8 cellular contexts compared by ENCODE assay signal in genomic region chr7:101817031-101817929, GRCh38. TPM values are rescaled to one million over a fixed set of nuclear protein-coding genes. Genes with fewer than 3 reads are reported as not detected.
DNase-seq lines count a peak whose midpoint lies in the region; ATAC-seq, FAIRE-seq and TF ChIP-seq lines count a peak whose summit lies in the region.

CUX1 (plus strand) TSS chr7:101817626; CDS start chr7:101817640, 14 bp downstream.

- no peaks in the 10 kb centered on the region for H3K27me3 ChIP-seq in ACC112 (ENCODE audit: insufficient read depth, low read length)
- no peaks in the 10 kb centered on the region for H3K27me3 ChIP-seq in brain microvascular endothelial cell (replicated peaks)

- TF ChIP-seq CTCF in brain microvascular endothelial cell (IDR thresholded peaks at IDR 0.05; ENCODE audit: low read depth, low read length, missing control alignments) (no peak), kidney (IDR thresholded peaks at IDR 0.05; ENCODE audit: borderline replicate concordance, extremely low read depth, insufficient read depth) (no peak)

- H3K4me3 ChIP-seq in ACC112 (ENCODE audit: low read depth, low read length): peak within 1 kb of the TSS; percentile 85
- peak within 1 kb of the TSS; percentile 58 for H3K4me3 ChIP-seq in brain microvascular endothelial cell (ENCODE audit: low read depth, low read length)
- H3K4me3 ChIP-seq in kidney (ENCODE audit: low read length in 2 of 2): peak within 1 kb of the TSS; percentile 33 to 66

- H3K27ac ChIP-seq in ACC112 (ENCODE audit: low read depth, low read length): no peak within 1 kb of the TSS
- H3K27ac ChIP-seq in brain microvascular endothelial cell: peak within 1 kb of the TSS; percentile 14
- H3K27ac ChIP-seq in kidney (ENCODE audit: low read depth in 2 of 2, low read length in 2 of 2): peak within 1 kb of the TSS in 1 of 2 donors; percentile 32

- DNase-seq in H4 (ENCODE audit: low spot score) (no peak), SK-MEL-5 (ENCODE audit: low read depth, low spot score) (no peak), brain microvascular endothelial cell (no peak), kidney (peak; percentile 79), NCI-H2029 treated with DMSO at 0.1 percent for 48 hours (lab: John Stamatoyannopoulos, UW) (no peak)
- peak; percentile 13 for DNase-seq in stimulated activated CD4-positive, alpha-beta T cell treated with anti-CD3 and anti-CD28 coated beads, Interleukin-1b, Interleukin-23, amount 100 ng/mL, for 48 hours

- intact Hi-C loops in kidney (cut with DNase I): no loop called here

- no peaks in the 10 kb centered on the region for H3K9me3 ChIP-seq in kidney (ENCODE audit: control insufficient read depth in 1 of 2, low read length in 2 of 2)

- no peak for FAIRE-seq in kidney (lab: Jason Lieb, UNC)

- in situ Hi-C loops in SK-MEL-5 (cut with HindIII; ENCODE audit: low pct_unique_long_range_greater_than_20kb, low sequenced_read_pairs): no loop called here
- in situ Hi-C loops in brain microvascular endothelial cell (cut with HindIII; ENCODE audit: low pct_ligation_motif_present, low sequenced_read_pairs): no loop called here

- H3K9ac ChIP-seq in kidney (ENCODE audit: low read length in 2 of 2): peak within 1 kb of the TSS in 1 of 2 donors; percentile 51

- H3K4me1 ChIP-seq in ACC112 (ENCODE audit: control insufficient read depth, insufficient read depth, low read length, unreplicated experiment): peaks cover 10% of the 10 kb centered on the region
- peaks cover 7 to 15% of the 10 kb centered on the region in 2 donors for H3K4me1 ChIP-seq in kidney (ENCODE audit: control insufficient read depth in 1 of 2, insufficient read depth in 1 of 2, low read depth in 1 of 2, low read length in 2 of 2)

- H3K79me2 ChIP-seq in ACC112 (ENCODE audit: control insufficient read depth, insufficient read depth, low read length, unreplicated experiment): peaks cover 35% of the 10 kb centered on the region

- no peaks in the 10 kb centered on the region for H3K36me3 ChIP-seq in ACC112 (ENCODE audit: insufficient read depth, low read length)
- H3K36me3 ChIP-seq in brain microvascular endothelial cell (replicated peaks): no peaks in the 10 kb centered on the region
- H3K36me3 ChIP-seq in kidney (ENCODE audit: control insufficient read depth in 1 of 2, insufficient read depth in 2 of 2, low read length in 2 of 2): no peaks in the 10 kb centered on the region

- no peak for ATAC-seq in GM21367 (IDR thresholded peaks at IDR 0.05; ENCODE audit: unreplicated experiment)

- H2AFZ ChIP-seq in ACC112 (ENCODE audit: low read length, unreplicated experiment): peak within 1 kb of the TSS; percentile 3

RNA-seq across cellular contexts. Expression of gene CUX1, which starts in this region (rescaled TPM):
- total RNA-seq in H4 (2014; rRNA removed; shearing (Covaris generic)): 20.1 and 21.9 TPM in 2 replicates
- 36.0 and 43.6 TPM in 2 replicates for total RNA-seq in SK-MEL-5 (2014; rRNA removed; shearing (Covaris generic))
- 85.9 and 109 TPM in 2 replicates for polyA plus RNA-seq in SK-MEL-5 (2015; cell fraction: cytosol; rRNA removed)
- 24.1 and 26.9 TPM in 2 replicates for polyA plus RNA-seq in SK-MEL-5 (2015; cell fraction: nucleus; rRNA removed)
- 126 TPM for total RNA-seq in kidney
- 71.4 TPM for polyA plus RNA-seq in kidney (ENCODE audit: insufficient read depth, low read depth, low replicate concordance)

Comparison
In these comparisons a context has a peak if more than half of its experiments do, and no peak if none do; other contexts are left out.
1. DNase-seq: peak in kidney (single experiment) and stimulated activated CD4-positive, alpha-beta T cell treated with anti-CD3 and anti-CD28 coated beads, Interleukin-1b, Interleukin-23, amount 100 ng/mL, for 48 hours (single experiment); none in H4 (single experiment), SK-MEL-5 (single experiment), brain microvascular endothelial cell (single experiment) and NCI-H2029 treated with DMSO at 0.1 percent for 48 hours (single experiment).
2. Peak in every context shown above with its lines, with median percentiles within 50 percentile points of each other: H3K4me3 ChIP-seq.